ENCODE assay signal across 12 cellular contexts in genomic region chr16:24988137-24988535, GRCh38. TPM values are rescaled to one million over a fixed set of nuclear protein-coding genes. Genes with fewer than 3 reads are reported as not detected.
DNase-seq lines count a peak whose midpoint lies in the region; ATAC-seq, FAIRE-seq and TF ChIP-seq lines count a peak whose summit lies in the region.
"Had no signal": no experiment of that assay in that cellular context is flagged by ENCODE, and none has a peak within 500 bp of the region (broad histone marks: within the 10 kb centered on the region; RNA-seq: fewer than 3 reads in every experiment).

No MANE protein-coding gene starts in this region.

- intact Hi-C loops in endothelial cell of umbilical vein (cut with micrococcal nuclease) = loop anchor here (1.0 to 10.0 kb wide), 4 partner anchors 27 to 446 kb away; partner anchors contain the start of genes ARHGAP17 and TNRC6A
- intact Hi-C loops in psoas muscle (cut with DNase I) = loop anchor here in 1 of 2 donors (10.0 kb wide), 1 partner anchor 117 kb away; no protein-coding TSS in a partner anchor

- peak overlapping the region; percentile 64 for H3K4me2 ChIP-seq in endothelial cell of umbilical vein (ENCODE audit: insufficient read depth, low read length)

- H3K9me1 ChIP-seq in endothelial cell of umbilical vein (replicated peaks; ENCODE audit: control insufficient read depth, extremely low read depth, insufficient read depth, low read length) = no peaks in the 10 kb centered on the region

- no peak for TF ChIP-seq CTCF in C4-2B (conservative IDR thresholded peaks at IDR 0.05)
- TF ChIP-seq CTCF in Peyer's patch (IDR thresholded peaks at IDR 0.05) = no peak
- TF ChIP-seq CTCF in endothelial cell of umbilical vein (IDR thresholded peaks at IDR 0.05; ENCODE audit: extremely low read depth in 1 of 2, insufficient read depth in 1 of 2, low read depth in 1 of 2, low read length in 2 of 2) = no peak
- no peak for TF ChIP-seq CTCF in psoas muscle (IDR thresholded peaks at IDR 0.05)

- no peaks in the 10 kb centered on the region for H3K36me3 ChIP-seq in Peyer's patch
- no peaks in the 10 kb centered on the region for H3K36me3 ChIP-seq in endothelial cell of umbilical vein (ENCODE audit: control insufficient read depth in 2 of 2, extremely low read depth in 1 of 2, insufficient read depth in 2 of 2, low read length in 2 of 2)
- no peaks in the 10 kb centered on the region for H3K36me3 ChIP-seq in psoas muscle (ENCODE audit: insufficient read depth in 1 of 2, low read depth in 1 of 2)

- dilution Hi-C loops in endothelial cell of umbilical vein (cut with MboI; ENCODE audit: extremely low pct_ligation_motif_present, low sequenced_read_pairs) = no loop called here

- 25 to 28% (median 26%) methylated on average over 5 of the region's 5 CpGs for WGBS in psoas muscle, 3 donors

- POLR2A ChIA-PET in endothelial cell of umbilical vein (lab: Charles Lee) = interaction anchor here (0.6 to 1.6 kb wide), 4 partner anchors 8 to 34 kb away, joined by 3 to 10 read pairs (median 4); partner anchors contain the start of gene ARHGAP17

- CTCF ChIA-PET in endothelial cell of umbilical vein (lab: Charles Lee) = interaction anchor here (0.9 to 3.9 kb wide), 6 partner anchors 8 to 24 kb away, joined by 3 to 15 read pairs (median 4); no protein-coding TSS in a partner anchor

- H3K4me1 ChIP-seq in Peyer's patch (peaks cover 5 to 70% (median 29%) of the 10 kb centered on the region in 4 donors), endothelial cell of umbilical vein (ENCODE audit: control insufficient read depth, extremely low read depth, insufficient read depth, low read length) (peaks cover 91% of the 10 kb centered on the region), psoas muscle (peaks cover 94% of the 10 kb centered on the region)

- peaks cover 69% of the 10 kb centered on the region for H3K79me2 ChIP-seq in endothelial cell of umbilical vein (ENCODE audit: control insufficient read depth, insufficient read depth, low read length)

- H3K9me3 ChIP-seq in Peyer's patch = no peaks in the 10 kb centered on the region
- H3K9me3 ChIP-seq in endothelial cell of umbilical vein (replicated peaks; ENCODE audit: control insufficient read depth, insufficient read depth, low read length) = no peaks in the 10 kb centered on the region
- H3K9me3 ChIP-seq in psoas muscle = no peaks in the 10 kb centered on the region

- peak overlapping the region; percentile 92 for H3K9ac ChIP-seq in endothelial cell of umbilical vein (replicated peaks; ENCODE audit: extremely low read depth, insufficient read depth, low read length)

- no peak for DNase-seq in Peyer's patch
- DNase-seq in endothelial cell of umbilical vein (ENCODE audit: low read depth, low spot score) = no peak
- DNase-seq in psoas muscle = no peak
- DNase-seq in activated naive CD4-positive, alpha-beta T cell treated with anti-CD3 and anti-CD28 coated beads, Interleukin-2, amount 50 U/mL, for 16 hours = no peak
- DNase-seq: activated T-cell treated with anti-CD3 and anti-CD28 coated beads, Interleukin-2, amount 50 U/mL, for 1 hour; NCI-H2029 treated with DMSO at 0.1 percent for 48 hours; stimulated activated CD4-positive, alpha-beta T cell treated with anti-CD3 and anti-CD28 coated beads, Interleukin-15, amount 100 ng/mL, for 24 hours had no signal

- H3K4me3 ChIP-seq in Peyer's patch (no peak overlapping the region), endothelial cell of umbilical vein (replicated peaks in 1 of 3; ENCODE audit: insufficient read depth in 1 of 3, low read depth in 1 of 3, low read length in 3 of 3) (peak overlapping the region in 2 of 3 experiments; percentile 11 to 60), psoas muscle (peak overlapping the region; percentile 32)

- FAIRE-seq in endothelial cell of umbilical vein (lab: Jason Lieb, UNC) = peak; percentile 37
- FAIRE-seq: endometrium had no signal

- BruUV-seq in endothelial cell of umbilical vein (replicated peaks; lab: Mats Ljungman, UMichigan) = TSS peak; percentile 74

- H3K27ac ChIP-seq in C4-2B = peak overlapping the region; percentile 83; the same call in 1 of the 2 replicates
- peak overlapping the region; percentile 31 to 80 (median 64) for H3K27ac ChIP-seq in Peyer's patch
- H3K27ac ChIP-seq in endothelial cell of umbilical vein (ENCODE audit: insufficient read depth, low read depth, low read length) = peak overlapping the region; percentile 99
- peak overlapping the region; percentile 56 for H3K27ac ChIP-seq in psoas muscle

- no peak overlapping the region for H2AFZ ChIP-seq in endothelial cell of umbilical vein (ENCODE audit: low read depth, low read length)

- H4K20me1 ChIP-seq in endothelial cell of umbilical vein (replicated peaks; ENCODE audit: control insufficient read depth, extremely low read depth, insufficient read depth, low read length) = no peaks in the 10 kb centered on the region

- ATAC-seq in psoas muscle (no peak), HG03439 (IDR thresholded peaks at IDR 0.05; ENCODE audit: unreplicated experiment) (no peak), GM18861 (IDR thresholded peaks at IDR 0.05; ENCODE audit: unreplicated experiment) (no peak), HG02973 (IDR thresholded peaks at IDR 0.05; ENCODE audit: unreplicated experiment) (no peak)

- H3K27me3 ChIP-seq in Peyer's patch = no peaks in the 10 kb centered on the region
- H3K27me3 ChIP-seq in endothelial cell of umbilical vein (ENCODE audit: control insufficient read depth in 2 of 2, insufficient read depth in 2 of 2, low read length in 2 of 2) = no peaks in the 10 kb centered on the region
- no peaks in the 10 kb centered on the region for H3K27me3 ChIP-seq in psoas muscle (ENCODE audit: insufficient read depth in 3 of 3, low read length in 2 of 3)

- TF ChIP-seq POLR2A in Peyer's patch (IDR thresholded peaks at IDR 0.05) (no peak), endothelial cell of umbilical vein (IDR thresholded peaks at IDR 0.05; ENCODE audit: low read depth, low read length) (peak; percentile 41)

TF ChIP-seq in endothelial cell of umbilical vein, 7 proteins besides CTCF, POLR2A, EP300 and RAD21:
- peak; percentile 86 for TF ChIP-seq JUN (IDR thresholded peaks at IDR 0.05; ENCODE audit: borderline replicate concordance, insufficient read depth, insufficient read length, low read depth)
- peak; percentile 67 for TF ChIP-seq FOS (IDR thresholded peaks at IDR 0.05; ENCODE audit: borderline replicate concordance, insufficient read depth, low read length)
- no peak for TF ChIP-seq POLR2AphosphoS5 (IDR thresholded peaks at IDR 0.05; ENCODE audit: insufficient read depth, low read depth, low read length)
- TF ChIP-seq GATA2 (IDR thresholded peaks at IDR 0.05; ENCODE audit: insufficient read depth, insufficient read length, low read depth, low read length) = no peak
TF ChIP-seq in endothelial cell of umbilical vein: peak in this region for 2.

RNA-seq across cellular contexts. Expression of gene ARHGAP17, which starts 27.0 kb away (rescaled TPM):
- total RNA-seq in Peyer's patch (100 to 1,000 TPM in 3 of 4 donors, 10 to 100 TPM in 1; 75.9 to 181 (median 136) TPM), endothelial cell of umbilical vein (151 and 164 TPM in 2 replicates), psoas muscle (10 to 100 TPM; 38.6 to 83.0 (median 57.7) TPM)
- polyA plus RNA-seq in endothelial cell of umbilical vein (63.1 and 65.8 TPM in 2 replicates), psoas muscle (10 to 100 TPM; 15.9 to 31.7 (median 23.3) TPM)
- polyA plus RNA-seq in endothelial cell of umbilical vein (2011; cell fraction: cytosol; rRNA removed) = 67.5 and 72.3 TPM in 2 replicates
- polyA plus RNA-seq in endothelial cell of umbilical vein (2011; cell fraction: nucleus; rRNA removed) = 155 and 157 TPM in 2 replicates
- polyA plus RNA-seq in endothelial cell of umbilical vein (2012) = 88.4 and 132 TPM in 2 replicates
- 119 and 130 TPM in 2 replicates for polyA minus RNA-seq in endothelial cell of umbilical vein
- polyA minus RNA-seq in endothelial cell of umbilical vein (2011; cell fraction: cytosol; rRNA and poly(A)+ RNA removed) = 27.0 TPM
- 123 and 174 TPM in 2 replicates for polyA minus RNA-seq in endothelial cell of umbilical vein (2011; cell fraction: nucleus; rRNA and poly(A)+ RNA removed)

Comparison
In these comparisons a context has a peak if more than half of its experiments do, and no peak if none do; other contexts are left out.
1. H3K4me3 ChIP-seq: peak in endothelial cell of umbilical vein (2 of 3) and psoas muscle (single experiment); none in Peyer's patch (0 of 4).
2. Peak in every context shown above with its lines, with median percentiles within 50 percentile points of each other: H3K27ac ChIP-seq.